In genomic region chr1:77983997-77984355, GRCh38 we compare ENCODE assay signal across 28 cellular contexts. TPM values are rescaled to one million over a fixed set of nuclear protein-coding genes. Genes with fewer than 3 reads are reported as not detected.
A peak's percentile ranks its signal among the peaks of the same experiment; 100 is the strongest.
DNase-seq lines count a peak whose midpoint lies in the region; ATAC-seq and TF ChIP-seq lines count a peak whose summit lies in the region.
"Had no signal": no experiment of that assay in that cellular context is flagged by ENCODE, and none has a peak within 500 bp of the region (broad histone marks: within the 10 kb centered on the region; RNA-seq: fewer than 3 reads in every experiment).

No MANE protein-coding gene starts in this region.

- H3K4me1 ChIP-seq in Caco-2: peaks cover 16% of the 10 kb centered on the region
- H3K4me1 ChIP-seq in body of pancreas: peaks cover 52% of the 10 kb centered on the region
- H3K4me1 ChIP-seq in neural progenitor cell: peaks cover 51% of the 10 kb centered on the region

- POLR2A ChIA-PET in Caco-2 (lab: Charles Lee): no interaction called here

- H3K27me3 ChIP-seq in Caco-2 (replicated peaks; ENCODE audit: control insufficient read depth, insufficient read depth, low read length): no peaks in the 10 kb centered on the region
- no peaks in the 10 kb centered on the region for H3K27me3 ChIP-seq in body of pancreas
- no peaks in the 10 kb centered on the region for H3K27me3 ChIP-seq in neural progenitor cell
- H3K27me3 ChIP-seq: foreskin keratinocyte had no signal

- TF ChIP-seq CTCF in 22Rv1 (IDR thresholded peaks at IDR 0.05) (no peak), Caco-2 (IDR thresholded peaks at IDR 0.05; ENCODE audit: insufficient read depth in 1 of 2, low read depth in 1 of 2, low read length in 1 of 2, severe bottlenecking in 1 of 2, unreplicated experiment in 1 of 2) (no peak), body of pancreas (IDR thresholded peaks at IDR 0.05) (no peak), neural progenitor cell (IDR thresholded peaks at IDR 0.05) (no peak), natural killer cell (IDR thresholded peaks at IDR 0.05) (no peak)

- no peak overlapping the region for H3K9ac ChIP-seq in neural progenitor cell

- peaks cover 5% of the 10 kb centered on the region for H3K36me3 Mint-ChIP-seq in Caco-2 (ENCODE audit: insufficient read depth, unreplicated experiment)
- peaks cover 16% of the 10 kb centered on the region for H3K36me3 Mint-ChIP-seq in neural progenitor cell
- H3K36me3 Mint-ChIP-seq in immature natural killer cell: peaks cover 0 to 4% (median 0%) of the 10 kb centered on the region in 3 donors
- H3K36me3 Mint-ChIP-seq in natural killer cell: no peaks in the 10 kb centered on the region

- H3K36me3 ChIP-seq in Caco-2 (ENCODE audit: control insufficient read depth, insufficient read depth, low read length) (no peaks in the 10 kb centered on the region), body of pancreas (replicated peaks in 1 of 2; ENCODE audit: insufficient read depth in 1 of 2, low read depth in 2 of 2) (no peaks in the 10 kb centered on the region), neural progenitor cell (no peaks in the 10 kb centered on the region)

- H2AFZ ChIP-seq in neural progenitor cell (replicated peaks): no peak overlapping the region

- peaks cover 92% of the 10 kb centered on the region for H3K79me2 ChIP-seq in neural progenitor cell (ENCODE audit: low read depth)

- no peaks in the 10 kb centered on the region for H3K9me3 ChIP-seq in Caco-2
- H3K9me3 ChIP-seq in body of pancreas: no peaks in the 10 kb centered on the region
- no peaks in the 10 kb centered on the region for H3K9me3 ChIP-seq in neural progenitor cell (ENCODE audit: low read depth)

- DNase-seq in Caco-2 (no peak), body of pancreas (no peak), neural progenitor cell (ENCODE audit: low spot score) (peak; percentile 44), immature natural killer cell (no peak), natural killer cell (no peak)
- DNase-seq: activated CD4-positive, alpha-beta memory T cell treated with anti-CD3 and anti-CD28 coated beads, Interleukin-2, amount 10 ng/mL, durations not matched to agents 7 days and 5 days; activated CD4-positive, alpha-beta T cell treated with anti-CD3 and anti-CD28 coated beads for 1 hour; activated effector memory CD4-positive, alpha-beta T cell treated with anti-CD3 and anti-CD28 coated beads, Interleukin-2, amount 50 U/mL, for 16 hours; C1 segment of cervical spinal cord; COR-L47; foreskin keratinocyte; IMR-90; left colon; NCI-H146; NCI-H345; NCI-H69; SHP77; stimulated activated CD4-positive, alpha-beta T cell treated with anti-CD3 and anti-CD28 coated beads, Interleukin-15, amount 100 ng/mL, for 24 hours; stimulated activated CD4-positive, alpha-beta T cell treated with anti-CD3 and anti-CD28 coated beads, Interleukin-4, amount 100 ng/mL, for 4 hours; substantia nigra; T-helper 2 cell had no signal

- H3K27ac ChIP-seq in 22Rv1: peak overlapping the region; percentile 66
- H3K27ac ChIP-seq in body of pancreas: peak overlapping the region; percentile 59 to 99 (median 83)
- peak overlapping the region; percentile 85 for H3K27ac ChIP-seq in neural progenitor cell
- H3K27ac ChIP-seq: foreskin keratinocyte had no signal

- H3K4me3 Mint-ChIP-seq in Caco-2 (ENCODE audit: unreplicated experiment) (peak overlapping the region; percentile 64), neural progenitor cell (no peak overlapping the region), immature natural killer cell (no peak overlapping the region), natural killer cell (no peak overlapping the region)
- H3K4me3 Mint-ChIP-seq: activated CD4-positive, alpha-beta memory T cell treated with anti-CD3 and anti-CD28 coated beads, Interleukin-2, amount 10 ng/mL, durations not matched to agents 7 days and 5 days; central memory CD8-positive, alpha-beta T cell; dendritic cell treated with granulocyte-macrophage colony-stimulating factor and Interleukin-4, amounts not matched to agents 40 ng/mL and 50 ng/mL, for 4 days; memory B cell had no signal

- CTCF ChIA-PET in Caco-2 (lab: Charles Lee): no interaction called here

- intact Hi-C loops in Caco-2 (cut with micrococcal nuclease; ENCODE audit: unreplicated experiment) (no loop called here), body of pancreas (cut with DNase I) (no loop called here), natural killer cell (cut with micrococcal nuclease) (no loop called here)

- no TSS peak for BruUV-seq in Caco-2 (replicated peaks; lab: Mats Ljungman, UMichigan)

- H3K4me2 ChIP-seq in neural progenitor cell: peak overlapping the region; percentile 65

- H3F3A ChIP-seq in neural progenitor cell (ENCODE audit: low read depth): peaks cover 37% of the 10 kb centered on the region

- TF ChIP-seq POLR2A in body of pancreas (IDR thresholded peaks at IDR 0.05): no peak

- peaks cover 83% of the 10 kb centered on the region for H4K20me1 ChIP-seq in neural progenitor cell (ENCODE audit: low read depth)

- peaks cover 7% of the 10 kb centered on the region for H3K4me1 Mint-ChIP-seq in Caco-2 (ENCODE audit: low read depth, unreplicated experiment)
- H3K4me1 Mint-ChIP-seq in neural progenitor cell: peaks cover 15% of the 10 kb centered on the region
- H3K4me1 Mint-ChIP-seq in immature natural killer cell: peaks cover 11% of the 10 kb centered on the region in 2 donors
- peaks cover 17 to 28% of the 10 kb centered on the region in 2 donors for H3K4me1 Mint-ChIP-seq in natural killer cell

- ATAC-seq in body of pancreas (no peak), natural killer cell (no peak), GM18868 (IDR thresholded peaks at IDR 0.05; ENCODE audit: unreplicated experiment) (no peak), GM19351 (IDR thresholded peaks at IDR 0.05; ENCODE audit: unreplicated experiment) (no peak)
- ATAC-seq: foreskin keratinocyte, left colon, Panc1 had no signal

- H3K27me3 Mint-ChIP-seq in Caco-2 (ENCODE audit: insufficient read depth, unreplicated experiment) (no peaks in the 10 kb centered on the region), neural progenitor cell (ENCODE audit: insufficient read depth, low read depth) (no peaks in the 10 kb centered on the region), immature natural killer cell (ENCODE audit: low read depth in 3 of 3) (no peaks in the 10 kb centered on the region), natural killer cell (ENCODE audit: low read depth in 2 of 2) (no peaks in the 10 kb centered on the region)
- H3K27me3 Mint-ChIP-seq: activated CD4-positive, alpha-beta memory T cell treated with anti-CD3 and anti-CD28 coated beads, Interleukin-2, amount 10 ng/mL, durations not matched to agents 7 days and 5 days; central memory CD8-positive, alpha-beta T cell; dendritic cell treated with granulocyte-macrophage colony-stimulating factor and Interleukin-4, amounts not matched to agents 40 ng/mL and 50 ng/mL, for 4 days; memory B cell had no signal

- H3K4me3 ChIP-seq in Caco-2 (ENCODE audit: low read depth, low read length) (no peak overlapping the region; the same call in 1 of the 2 replicates), body of pancreas (no peak overlapping the region), neural progenitor cell (peak overlapping the region; percentile 21)

- no peaks in the 10 kb centered on the region for H3K9me3 Mint-ChIP-seq in Caco-2 (ENCODE audit: unreplicated experiment)
- H3K9me3 Mint-ChIP-seq in neural progenitor cell: no peaks in the 10 kb centered on the region
- no peaks in the 10 kb centered on the region for H3K9me3 Mint-ChIP-seq in immature natural killer cell
- no peaks in the 10 kb centered on the region for H3K9me3 Mint-ChIP-seq in natural killer cell
- H3K9me3 Mint-ChIP-seq: activated CD4-positive, alpha-beta memory T cell treated with anti-CD3 and anti-CD28 coated beads, Interleukin-2, amount 10 ng/mL, durations not matched to agents 7 days and 5 days; central memory CD8-positive, alpha-beta T cell; dendritic cell treated with granulocyte-macrophage colony-stimulating factor and Interleukin-4, amounts not matched to agents 40 ng/mL and 50 ng/mL, for 4 days; memory B cell had no signal

- H3K27ac Mint-ChIP-seq in Caco-2 (ENCODE audit: unreplicated experiment) (peak overlapping the region; percentile 83), neural progenitor cell (no peak overlapping the region), immature natural killer cell (no peak overlapping the region), natural killer cell (peak overlapping the region in 1 of 2 donors; percentile 24)
- H3K27ac Mint-ChIP-seq: activated CD4-positive, alpha-beta memory T cell treated with anti-CD3 and anti-CD28 coated beads, Interleukin-2, amount 10 ng/mL, durations not matched to agents 7 days and 5 days; dendritic cell treated with granulocyte-macrophage colony-stimulating factor and Interleukin-4, amounts not matched to agents 40 ng/mL and 50 ng/mL, for 4 days; memory B cell had no signal

RNA-seq across cellular contexts. Expression of gene FUBP1, which starts 5.1 kb away (rescaled TPM):
- 90.1 and 92.6 TPM in 2 replicates for total RNA-seq in Caco-2 (2022)
- total RNA-seq in body of pancreas: 10 to 100 TPM; 56.7 to 63.8 TPM
- 353 and 491 TPM in 2 replicates for total RNA-seq in neural progenitor cell (ENCODE audit: low replicate concordance)
- polyA plus RNA-seq in immature natural killer cell: 10 to 100 TPM; 22.5 to 65.6 (median 37.4) TPM
- 100 to 1,000 TPM; 247 to 285 (median 249) TPM for total RNA-seq in natural killer cell

RNA-seq across cellular contexts. Expression of gene DNAJB4, which starts 20.8 kb away (rescaled TPM):
- total RNA-seq in Caco-2 (2022) (5.4 and 6.5 TPM in 2 replicates), body of pancreas (10 to 100 TPM; 20.2 to 24.1 TPM), neural progenitor cell (ENCODE audit: low replicate concordance) (37.5 and 40.6 TPM in 2 replicates), natural killer cell (10 to 100 TPM; 26.8 to 30.7 (median 28.2) TPM)
- 1 to 10 TPM; 3.9 to 9.0 (median 5.0) TPM for polyA plus RNA-seq in immature natural killer cell
